Comparison of ENCODE assay signal across 1 cellular context in genomic region chr9:98931543-98931942, GRCh38.
A peak's percentile ranks its signal among the peaks of the same experiment; 100 is the strongest.
TF ChIP-seq lines count a peak whose summit lies in the region.

No MANE protein-coding gene starts in this region.

TF ChIP-seq in K562, 482 proteins besides CTCF, POLR2A, EP300 and RAD21 (continues in another document):
- TF ChIP-seq MGA (IDR thresholded peaks at IDR 0.05) (no peak), ZNF407 (IDR thresholded peaks at IDR 0.05; ENCODE audit: low read depth) (no peak), ZNF395 (CRISPR knock-in tag; IDR thresholded peaks at IDR 0.05) (0 out of 2 replicates have a peak, but pooled peaks have one; percentile 49), NR2C2 (CRISPR knock-in tag; IDR thresholded peaks at IDR 0.05) (no peak), NR2C2 (tag; IDR thresholded peaks at IDR 0.05) (0 out of 2 replicates have a peak, but pooled peaks have one; percentile 27), PTTG1 (tag; IDR thresholded peaks at IDR 0.05; ENCODE audit: low read depth) (no peak), ZNF3 (CRISPR knock-in tag; IDR thresholded peaks at IDR 0.05) (no peak), KLF16 (IDR thresholded peaks at IDR 0.05) (no peak), HCFC1 (IDR thresholded peaks at IDR 0.05; ENCODE audit: low read depth, low read length) (no peak), MAFF (IDR thresholded peaks at IDR 0.05; ENCODE audit: low read length) (no peak), TOE1 (IDR thresholded peaks at IDR 0.05; ENCODE audit: borderline replicate concordance) (no peak), TOE1 (CRISPR knock-in tag; IDR thresholded peaks at IDR 0.05; ENCODE audit: borderline replicate concordance, low read depth) (no peak), SIN3B (IDR thresholded peaks at IDR 0.05; ENCODE audit: low read depth) (no peak), ELF4 (CRISPR knock-in tag; IDR thresholded peaks at IDR 0.05) (no peak), ZNF134 (CRISPR knock-in tag; conservative IDR thresholded peaks at IDR 0.05) (no peak), POLR2B (IDR thresholded peaks at IDR 0.05; ENCODE audit: low read depth, partially characterized antibody) (no peak), NR4A1 (CRISPR knock-in tag; IDR thresholded peaks at IDR 0.05) (no peak), NR4A1 (tag; IDR thresholded peaks at IDR 0.05) (no peak), L3MBTL2 (IDR thresholded peaks at IDR 0.05) (0 out of 2 replicates have a peak, but pooled peaks have one; percentile 18), PURB (CRISPR knock-in tag; IDR thresholded peaks at IDR 0.05; ENCODE audit: low read depth) (no peak)
- TF ChIP-seq, protein P1, sequence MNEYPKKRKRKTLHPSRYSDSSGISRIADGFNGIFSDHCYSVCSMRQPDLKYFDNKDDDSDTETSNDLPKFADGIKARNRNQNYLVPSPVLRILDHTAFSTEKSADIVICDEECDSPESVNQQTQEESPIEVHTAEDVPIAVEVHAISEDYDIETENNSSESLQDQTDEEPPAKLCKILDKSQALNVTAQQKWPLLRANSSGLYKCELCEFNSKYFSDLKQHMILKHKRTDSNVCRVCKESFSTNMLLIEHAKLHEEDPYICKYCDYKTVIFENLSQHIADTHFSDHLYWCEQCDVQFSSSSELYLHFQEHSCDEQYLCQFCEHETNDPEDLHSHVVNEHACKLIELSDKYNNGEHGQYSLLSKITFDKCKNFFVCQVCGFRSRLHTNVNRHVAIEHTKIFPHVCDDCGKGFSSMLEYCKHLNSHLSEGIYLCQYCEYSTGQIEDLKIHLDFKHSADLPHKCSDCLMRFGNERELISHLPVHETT (CRISPR knock-in tag; conservative IDR thresholded peaks at IDR 0.05 in 1 of 2, IDR thresholded peaks at IDR 0.05 in 1 of 2), result 0 out of 4 replicates have a peak, but pooled peaks of 1 of the 2 experiments have one; percentile 43
- TF ChIP-seq, protein P2, sequence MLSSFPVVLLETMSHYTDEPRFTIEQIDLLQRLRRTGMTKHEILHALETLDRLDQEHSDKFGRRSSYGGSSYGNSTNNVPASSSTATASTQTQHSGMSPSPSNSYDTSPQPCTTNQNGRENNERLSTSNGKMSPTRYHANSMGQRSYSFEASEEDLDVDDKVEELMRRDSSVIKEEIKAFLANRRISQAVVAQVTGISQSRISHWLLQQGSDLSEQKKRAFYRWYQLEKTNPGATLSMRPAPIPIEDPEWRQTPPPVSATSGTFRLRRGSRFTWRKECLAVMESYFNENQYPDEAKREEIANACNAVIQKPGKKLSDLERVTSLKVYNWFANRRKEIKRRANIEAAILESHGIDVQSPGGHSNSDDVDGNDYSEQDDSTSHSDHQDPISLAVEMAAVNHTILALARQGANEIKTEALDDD (IDR thresholded peaks at IDR 0.05), result no peak
- TF ChIP-seq, protein P3, sequence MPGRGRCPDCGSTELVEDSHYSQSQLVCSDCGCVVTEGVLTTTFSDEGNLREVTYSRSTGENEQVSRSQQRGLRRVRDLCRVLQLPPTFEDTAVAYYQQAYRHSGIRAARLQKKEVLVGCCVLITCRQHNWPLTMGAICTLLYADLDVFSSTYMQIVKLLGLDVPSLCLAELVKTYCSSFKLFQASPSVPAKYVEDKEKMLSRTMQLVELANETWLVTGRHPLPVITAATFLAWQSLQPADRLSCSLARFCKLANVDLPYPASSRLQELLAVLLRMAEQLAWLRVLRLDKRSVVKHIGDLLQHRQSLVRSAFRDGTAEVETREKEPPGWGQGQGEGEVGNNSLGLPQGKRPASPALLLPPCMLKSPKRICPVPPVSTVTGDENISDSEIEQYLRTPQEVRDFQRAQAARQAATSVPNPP (IDR thresholded peaks at IDR 0.05; ENCODE audit: borderline replicate concordance, insufficient read depth, insufficient read length), result no peak
- TF ChIP-seq, protein P4, sequence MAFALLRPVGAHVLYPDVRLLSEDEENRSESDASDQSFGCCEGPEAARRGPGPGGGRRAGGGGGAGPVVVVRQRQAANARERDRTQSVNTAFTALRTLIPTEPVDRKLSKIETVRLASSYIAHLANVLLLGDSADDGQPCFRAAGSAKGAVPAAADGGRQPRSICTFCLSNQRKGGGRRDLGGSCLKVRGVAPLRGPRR (CRISPR knock-in tag; IDR thresholded peaks at IDR 0.05), result no peak
